In genomic region chr16:88681084-88681680, GRCh38 we compare ENCODE assay signal across 8 cellular contexts. TPM values are rescaled to one million over a fixed set of nuclear protein-coding genes. Genes with fewer than 3 reads are reported as not detected.
DNase-seq lines count a peak whose midpoint lies in the region; ATAC-seq and TF ChIP-seq lines count a peak whose summit lies in the region.

No MANE protein-coding gene starts in this region.

- H3K27ac ChIP-seq in HEK293 (ENCODE audit: extremely low read depth, low read depth, low read length), result no peak overlapping the region

- no peaks in the 10 kb centered on the region for H3K36me3 ChIP-seq in HEK293 (ENCODE audit: control insufficient read depth in 2 of 2, insufficient read depth in 1 of 2, low read length in 2 of 2)

- peak; percentile 52 for DNase-seq in COLO668 (lab: John Stamatoyannopoulos, UW; ENCODE audit: unreplicated experiment)
- no peak for DNase-seq in activated B cell treated with CpG ODN at 0.5 μM for 24 hours
- no peak for DNase-seq in NCI-H510A (lab: John Stamatoyannopoulos, UW)
- no peak for DNase-seq in NCI-H446 (lab: John Stamatoyannopoulos, UW)

- POLR2A ChIA-PET in HEK293 (lab: Yijun Ruan, JAX) (interaction anchor here (1.1 kb wide), 1 partner anchor 128 kb away, joined by 3 read pairs; no protein-coding TSS in a partner anchor), activated B cell treated with CpG ODN at 0.5 μM for 24 hours (lab: Charles Lee) (interaction anchor here (0.7 to 3.8 kb wide), 9 partner anchors 10 to 158 kb away, joined by 3 to 32 read pairs (median 5); partner anchors contain the start of genes CYBA, MVD and ZC3H18)

- H3K27me3 Mint-ChIP-seq in activated B cell treated with CpG ODN at 0.5 μM for 24 hours, result no peaks in the 10 kb centered on the region
- H3K27me3 Mint-ChIP-seq in stimulated activated naive CD8-positive, alpha-beta T cell treated with anti-CD3 and anti-CD28 coated beads, Interleukin-15, Interleukin-2, amounts not matched to agents 100 ng/mL and 50 ng/mL, for 24 hours, result no peaks in the 10 kb centered on the region

- TF ChIP-seq CTCF in HEK293 (tag by site-specific recombination; IDR thresholded peaks at IDR 0.05) (peak; percentile 84), activated B cell treated with CpG ODN at 0.5 μM for 24 hours (IDR thresholded peaks at IDR 0.05) (no peak)

- H3K4me1 Mint-ChIP-seq in activated B cell treated with CpG ODN at 0.5 μM for 24 hours, result peaks cover 46% of the 10 kb centered on the region
- H3K4me1 Mint-ChIP-seq in stimulated activated naive CD8-positive, alpha-beta T cell treated with anti-CD3 and anti-CD28 coated beads, Interleukin-15, Interleukin-2, amounts not matched to agents 100 ng/mL and 50 ng/mL, for 24 hours (ENCODE audit: low read depth), result peaks cover 33% of the 10 kb centered on the region

- peak overlapping the region; percentile 93 for H3K27ac Mint-ChIP-seq in activated B cell treated with CpG ODN at 0.5 μM for 24 hours
- peak overlapping the region; percentile 89 for H3K27ac Mint-ChIP-seq in stimulated activated naive CD8-positive, alpha-beta T cell treated with anti-CD3 and anti-CD28 coated beads, Interleukin-15, Interleukin-2, amounts not matched to agents 100 ng/mL and 50 ng/mL, for 24 hours

- CTCF ChIA-PET in HEK293 (lab: Yijun Ruan, JAX) (interaction anchor here (0.9 to 2.4 kb wide), 3 partner anchors 10 to 24 kb away, joined by 4 to 13 read pairs (median 5); partner anchors contain the start of gene MVD), activated B cell treated with CpG ODN at 0.5 μM for 24 hours (lab: Charles Lee) (interaction anchor here (0.8 to 1.4 kb wide), 4 partner anchors 17 to 48 kb away, joined by 3 to 6 read pairs (median 4); no protein-coding TSS in a partner anchor)

- peak overlapping the region; percentile 79 for H3K4me3 Mint-ChIP-seq in activated B cell treated with CpG ODN at 0.5 μM for 24 hours
- H3K4me3 Mint-ChIP-seq in stimulated activated naive CD8-positive, alpha-beta T cell treated with anti-CD3 and anti-CD28 coated beads, Interleukin-15, Interleukin-2, amounts not matched to agents 100 ng/mL and 50 ng/mL, for 24 hours, result peak overlapping the region; percentile 54

- peaks cover 9% of the 10 kb centered on the region for H3K36me3 Mint-ChIP-seq in activated B cell treated with CpG ODN at 0.5 μM for 24 hours (ENCODE audit: low read depth)
- H3K36me3 Mint-ChIP-seq in stimulated activated naive CD8-positive, alpha-beta T cell treated with anti-CD3 and anti-CD28 coated beads, Interleukin-15, Interleukin-2, amounts not matched to agents 100 ng/mL and 50 ng/mL, for 24 hours (ENCODE audit: low read depth), result no peaks in the 10 kb centered on the region

- H3K9me3 ChIP-seq in HEK293 (ENCODE audit: control insufficient read depth, insufficient read depth, low read depth, low read length), result no peaks in the 10 kb centered on the region

- no peaks in the 10 kb centered on the region for H3K9me3 Mint-ChIP-seq in activated B cell treated with CpG ODN at 0.5 μM for 24 hours
- no peaks in the 10 kb centered on the region for H3K9me3 Mint-ChIP-seq in stimulated activated naive CD8-positive, alpha-beta T cell treated with anti-CD3 and anti-CD28 coated beads, Interleukin-15, Interleukin-2, amounts not matched to agents 100 ng/mL and 50 ng/mL, for 24 hours

- no peak overlapping the region for H3K4me3 ChIP-seq in HEK293 (ENCODE audit: low read depth, low read length)

- ATAC-seq in activated B cell treated with CpG ODN at 0.5 μM for 24 hours (ENCODE audit: low read depth) (peak; percentile 12), esophagus mucosa (peak; percentile 60), GM21367 (IDR thresholded peaks at IDR 0.05; ENCODE audit: unreplicated experiment) (no peak)

- intact Hi-C loops in activated B cell treated with CpG ODN at 0.5 μM for 24 hours (cut with micrococcal nuclease), result loop anchor here (1.0 to 10.0 kb wide), 4 partner anchors 20 to 226 kb away; partner anchors contain the start of genes CTU2, CYBA, RNF166 and ZFPM1

- peaks cover 6% of the 10 kb centered on the region; the same call in 1 of the 2 replicates for H3K4me1 ChIP-seq in HEK293 (ENCODE audit: control insufficient read depth, insufficient read depth, low read length)

TF ChIP-seq in HEK293, 187 proteins besides CTCF, POLR2A, EP300 and RAD21:
- TF ChIP-seq ZNF211 (tag by site-specific recombination; IDR thresholded peaks at IDR 0.05; ENCODE audit: low read depth) (no peak), ZBTB44 (tag by site-specific recombination; IDR thresholded peaks at IDR 0.05) (peak; percentile 69)

RNA-seq across cellular contexts. Expression of gene SNAI3, which starts 5.1 kb away (rescaled TPM):
- 1.5 and 2.7 TPM in 2 replicates for total RNA-seq in activated B cell treated with CpG ODN at 0.5 μM for 24 hours
- 0.28 TPM for total RNA-seq in esophagus mucosa

RNA-seq across cellular contexts. Expression of gene MVD, which starts 18.3 kb away (rescaled TPM):
- total RNA-seq in activated B cell treated with CpG ODN at 0.5 μM for 24 hours, result 115 and 140 TPM in 2 replicates
- total RNA-seq in esophagus mucosa, result 154 TPM

RNA-seq across cellular contexts. Expression of gene RNF166, which starts 25.0 kb away (rescaled TPM):
- total RNA-seq in activated B cell treated with CpG ODN at 0.5 μM for 24 hours, result 31.0 and 45.3 TPM in 2 replicates
- 4.7 TPM for total RNA-seq in esophagus mucosa

RNA-seq across cellular contexts. Expression of gene CTU2, which starts 25.1 kb away (rescaled TPM):
- 28.8 and 36.7 TPM in 2 replicates for total RNA-seq in activated B cell treated with CpG ODN at 0.5 μM for 24 hours
- total RNA-seq in esophagus mucosa, result 14.3 TPM

RNA-seq across cellular contexts. Expression of gene CYBA, which starts 30.3 kb away (rescaled TPM):
- total RNA-seq in activated B cell treated with CpG ODN at 0.5 μM for 24 hours (432 and 456 TPM in 2 replicates), esophagus mucosa (66.3 TPM)
